In genomic region chr3:116453676-116454346, GRCh38 we compare ENCODE assay signal across 14 cellular contexts. TPM values are rescaled to one million over a fixed set of nuclear protein-coding genes. Genes with fewer than 3 reads are reported as not detected.
DNase-seq lines count a peak whose midpoint lies in the region; ATAC-seq and TF ChIP-seq lines count a peak whose summit lies in the region.
"Had no signal": no experiment of that assay in that cellular context is flagged by ENCODE, and none has a peak within 500 bp of the region (broad histone marks: within the 10 kb centered on the region; RNA-seq: fewer than 3 reads in every experiment).

No MANE protein-coding gene starts in this region.

- H4K20me1 ChIP-seq in osteoblast (ENCODE audit: insufficient read depth, low read length): no peaks in the 10 kb centered on the region

- H3K9me3 ChIP-seq in osteoblast (ENCODE audit: low read depth, low read length): no peaks in the 10 kb centered on the region
- H3K9me3 ChIP-seq: A549, adrenal gland had no signal

- no peaks in the 10 kb centered on the region for H3K36me3 ChIP-seq in osteoblast (ENCODE audit: insufficient read depth, low read length)
- H3K36me3 ChIP-seq: adrenal gland had no signal

- no peaks in the 10 kb centered on the region for H3K27me3 ChIP-seq in osteoblast (ENCODE audit: insufficient read depth, low read length)
- H3K27me3 ChIP-seq: adrenal gland had no signal

- peak; percentile 13 for TF ChIP-seq CTCF in osteoblast (IDR thresholded peaks at IDR 0.05; ENCODE audit: extremely low read depth, low read depth, low read length)

- H2AFZ ChIP-seq in osteoblast (ENCODE audit: low read length): no peak overlapping the region

- no peak overlapping the region for H3K4me2 ChIP-seq in osteoblast (ENCODE audit: insufficient read depth, low read length)
- H3K4me2 ChIP-seq: A549 had no signal

- ATAC-seq in left colon (no peak), GM19351 (IDR thresholded peaks at IDR 0.05; ENCODE audit: unreplicated experiment) (no peak)
- ATAC-seq: A549 had no signal

- no peak overlapping the region for H3K4me3 ChIP-seq in osteoblast (ENCODE audit: insufficient read depth, low read length)
- H3K4me3 ChIP-seq: A549, adrenal gland had no signal

- H3K27ac ChIP-seq in osteoblast (ENCODE audit: low read depth, low read length): no peak overlapping the region
- H3K27ac ChIP-seq: A549, adrenal gland had no signal

- in situ Hi-C loops in KBM-7 (cut with MboI; ENCODE audit: low pct_unique_long_range_greater_than_20kb, low sequenced_read_pairs): no loop called here

- intact Hi-C loops in left colon (cut with DNase I, micrococcal nuclease): loop anchor here in 1 of 2 donors (10.0 kb wide), 1 partner anchor 319 kb away; no protein-coding TSS in a partner anchor

- no peaks in the 10 kb centered on the region for H3K4me1 ChIP-seq in osteoblast (ENCODE audit: insufficient read depth, low read length)
- H3K4me1 ChIP-seq: A549, adrenal gland had no signal

- peak; percentile 59 for DNase-seq in DMS 273 (lab: John Stamatoyannopoulos, UW; ENCODE audit: unreplicated experiment)
- DNase-seq in DMS 273 treated with DMSO at 0.1 percent for 48 hours (lab: John Stamatoyannopoulos, UW): no peak
- DNase-seq in NCI-H1694 (lab: John Stamatoyannopoulos, UW): peak; percentile 29
- DNase-seq in cerebellum (ENCODE audit: low spot score): peak; percentile 25
- DNase-seq in osteoblast (ENCODE audit: insufficient read length, low spot score, missing footprints): no peak
- DNase-seq in left colon: no peak
- DNase-seq in KBM-7: no peak
- DNase-seq: adrenal gland; nephron progenitor cell; stimulated activated naive CD4-positive, alpha-beta T cell; T-helper 1 cell had no signal

- H3K79me2 ChIP-seq in osteoblast (ENCODE audit: insufficient read depth, low read length): no peaks in the 10 kb centered on the region

RNA-seq across cellular contexts. Expression of gene LSAMP, which starts 8.5 kb away (rescaled TPM):
- total RNA-seq in cerebellum (50.2 TPM), osteoblast (3.3 and 6.8 TPM in 2 replicates), left colon (1 to 10 TPM in 1 of 2 donors, under 1 TPM in 1; 0.89 to 5.1 TPM)
- total RNA-seq: activated CD8-positive, alpha-beta memory T cell treated with anti-CD3 and anti-CD28 coated beads for 36 hours had no signal

Comparison
In these comparisons a context has a peak if more than half of its experiments do, and no peak if none do; other contexts are left out.
1. DNase-seq: peak in DMS 273 (single experiment), NCI-H1694 (single experiment) and cerebellum (single experiment); none in DMS 273 treated with DMSO at 0.1 percent for 48 hours (single experiment), osteoblast (single experiment), left colon (0 of 2) and KBM-7 (single experiment).